Comparison of ENCODE assay signal across 16 cellular contexts in the genomic region with DNA sequence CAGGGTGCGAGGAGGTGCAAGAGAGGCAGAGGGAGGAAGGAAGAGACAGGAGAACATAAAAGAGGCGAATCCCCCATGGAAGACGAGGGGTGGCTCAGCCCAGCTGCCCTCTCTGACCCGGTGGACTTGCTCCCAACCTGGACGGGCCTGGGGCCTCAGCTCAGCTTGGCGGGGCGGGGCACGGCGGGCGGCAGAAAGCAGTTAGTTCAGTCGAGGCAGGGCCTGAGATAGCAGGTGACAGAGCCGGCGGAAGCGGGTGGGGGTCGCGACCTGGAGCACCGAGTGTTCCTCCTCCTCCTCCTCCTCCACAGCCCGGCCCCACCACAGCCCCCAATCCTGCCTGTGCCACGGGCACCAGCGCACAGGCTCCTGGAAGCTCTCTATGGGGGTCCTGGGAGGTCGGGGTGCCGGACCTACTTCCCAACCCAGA. TPM values are rescaled to one million over a fixed set of nuclear protein-coding genes. Genes with fewer than 3 reads are reported as not detected.
DNase-seq lines count a peak whose midpoint lies in the region; TF ChIP-seq lines count a peak whose summit lies in the region.
"Had no signal": no experiment of that assay in that cellular context is flagged by ENCODE, and none has a peak within 500 bp of the region (broad histone marks: within the 10 kb centered on the region; RNA-seq: fewer than 3 reads in every experiment).

No MANE protein-coding gene starts in this region.

- no peak for DNase-seq in substantia nigra (lab: John Stamatoyannopoulos, UW)
- DNase-seq in tibial artery = no peak
- DNase-seq in SHP77 (lab: John Stamatoyannopoulos, UW) = no peak
- DNase-seq in right atrium auricular region (ENCODE audit: low spot score) = no peak
- DNase-seq: BE2C; CD8-positive, alpha-beta T cell; COR-L47; DMS153; DMS79 treated with DMSO at 0.1 percent for 48 hours; EL; HFFc6 had no signal

- no peaks in the 10 kb centered on the region for H3K9me3 ChIP-seq in tibial artery
- no peaks in the 10 kb centered on the region for H3K9me3 ChIP-seq in right atrium auricular region
- H3K9me3 ChIP-seq: A549, BE2C, HAP-1 had no signal

- H3K27ac ChIP-seq in cingulate gyrus (ENCODE audit: low read depth, low read length) (peak overlapping the region; percentile 94), layer of hippocampus (ENCODE audit: low read depth, low read length) (peak overlapping the region; percentile 94), substantia nigra (ENCODE audit: low read depth, low read length, poor library complexity, severe bottlenecking) (peak overlapping the region; percentile 51), tibial artery (no peak overlapping the region), right atrium auricular region (no peak overlapping the region)
- H3K27ac ChIP-seq: A549, C4-2B had no signal

- intact Hi-C loops in tibial artery (cut with DNase I; ENCODE audit: low total_unique reads) = no loop called here

- H3K27me3 ChIP-seq in layer of hippocampus (ENCODE audit: control insufficient read depth, insufficient read depth, low read length) (no peaks in the 10 kb centered on the region), tibial artery (no peaks in the 10 kb centered on the region), right atrium auricular region (no peaks in the 10 kb centered on the region)
- H3K27me3 ChIP-seq: BE2C had no signal

- no peak overlapping the region for H3K4me3 ChIP-seq in tibial artery
- H3K4me3 ChIP-seq in right atrium auricular region = no peak overlapping the region
- H3K4me3 ChIP-seq: A549, HAP-1 had no signal

- H3K4me1 ChIP-seq in tibial artery (no peaks in the 10 kb centered on the region), right atrium auricular region (no peaks in the 10 kb centered on the region)
- H3K4me1 ChIP-seq: A549, BE2C, HAP-1 had no signal

- TF ChIP-seq CTCF in tibial artery (IDR thresholded peaks at IDR 0.05) (no peak), right atrium auricular region (IDR thresholded peaks at IDR 0.05) (no peak)

- H3K36me3 ChIP-seq in tibial artery = peaks cover 32 to 83% (median 55%) of the 10 kb centered on the region in 3 donors
- H3K36me3 ChIP-seq in right atrium auricular region = peaks cover 48% of the 10 kb centered on the region
- H3K36me3 ChIP-seq: BE2C, HAP-1 had no signal

RNA-seq across cellular contexts. Expression of gene CACTIN, which starts 7.0 kb away (rescaled TPM):
- total RNA-seq in right atrium auricular region = 10 to 100 TPM; 11.2 to 22.8 TPM

RNA-seq across cellular contexts. Expression of gene TBXA2R, which starts 26.9 kb away (rescaled TPM):
- total RNA-seq in right atrium auricular region = 1 to 10 TPM in 1 of 2 donors, under 1 TPM in 1; 0.67 to 1.1 TPM

RNA-seq across cellular contexts. Expression of gene GIPC3, which starts 48.3 kb away (rescaled TPM):
- total RNA-seq in right atrium auricular region = 1 to 10 TPM in 1 of 2 donors, under 1 TPM in 1; 0.96 to 1.5 TPM

Comparison
In these comparisons a context has a peak if more than half of its experiments do, and no peak if none do; other contexts are left out.
1. H3K27ac ChIP-seq: peak in cingulate gyrus (single experiment), layer of hippocampus (single experiment) and substantia nigra (single experiment); none in tibial artery (0 of 2) and right atrium auricular region (0 of 2).